15 cellular contexts compared by ENCODE assay signal in the genomic region with DNA sequence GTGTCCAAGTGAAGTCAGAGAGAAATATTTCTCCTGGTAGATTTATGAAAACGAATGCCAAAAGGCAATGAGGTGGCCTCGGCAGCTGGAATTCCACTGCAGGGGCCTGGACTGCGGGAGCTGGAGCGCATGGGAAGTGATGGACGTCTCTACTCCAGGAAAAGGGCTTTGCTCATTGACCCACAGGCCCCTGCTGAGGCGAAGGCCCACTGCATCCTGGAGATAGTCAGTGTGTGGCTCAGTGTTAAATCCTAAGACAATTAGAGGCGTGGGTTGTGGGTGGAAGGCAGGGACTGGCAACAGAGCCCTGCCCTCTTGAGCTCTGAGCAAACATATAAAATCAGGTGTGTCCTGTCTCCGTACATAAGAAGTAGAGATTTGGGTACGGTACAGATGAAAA.
DNase-seq lines count a peak whose midpoint lies in the region; ATAC-seq and TF ChIP-seq lines count a peak whose summit lies in the region.
"Had no signal": no experiment of that assay in that cellular context is flagged by ENCODE, and none has a peak within 500 bp of the region (broad histone marks: within the 10 kb centered on the region; RNA-seq: fewer than 3 reads in every experiment).

No MANE protein-coding gene starts in this region.

- no peaks in the 10 kb centered on the region for H3K9me3 ChIP-seq in SJCRH30 (replicated peaks)
- no peaks in the 10 kb centered on the region for H3K9me3 ChIP-seq in naive thymus-derived CD4-positive, alpha-beta T cell (ENCODE audit: control insufficient read depth in 2 of 3, low read length in 3 of 3)
- H3K9me3 ChIP-seq: Peyer's patch had no signal

- H3K4me1 Mint-ChIP-seq in WTC11, result peaks cover 20% of the 10 kb centered on the region
- H3K4me1 Mint-ChIP-seq in naive thymus-derived CD4-positive, alpha-beta T cell, result peaks cover 0 to 4% (median 0%) of the 10 kb centered on the region in 7 donors

- 0 out of 2 replicates have a peak, but pooled peaks cover 3% of the 10 kb centered on the region for H3K9me3 Mint-ChIP-seq in WTC11
- H3K9me3 Mint-ChIP-seq in naive thymus-derived CD4-positive, alpha-beta T cell, result no peaks in the 10 kb centered on the region

- H3K27ac Mint-ChIP-seq in WTC11, result peak overlapping the region; percentile 26; the same call in 1 of the 2 replicates
- H3K27ac Mint-ChIP-seq in naive thymus-derived CD4-positive, alpha-beta T cell, result peak overlapping the region in 1 of 9 donors; percentile 60

- no peak for TF ChIP-seq CTCF in WTC11 (IDR thresholded peaks at IDR 0.05)

- no peak overlapping the region for H3K4me3 Mint-ChIP-seq in WTC11
- H3K4me3 Mint-ChIP-seq in naive thymus-derived CD4-positive, alpha-beta T cell, result no peak overlapping the region

- DNase-seq in NCI-H1417 (lab: John Stamatoyannopoulos, UW), result peak in 2 of 3 experiments; percentile 47 to 64
- no peak for DNase-seq in NCI-H1417 treated with DMSO at 0.1 percent for 48 hours (lab: John Stamatoyannopoulos, UW)
- no peak for DNase-seq in WTC11 (ENCODE audit: low spot score)
- no peak for DNase-seq in left colon
- DNase-seq in retina, result peak; percentile 47
- no peak for DNase-seq in SJCRH30
- DNase-seq in naive thymus-derived CD4-positive, alpha-beta T cell, result no peak
- DNase-seq in NCI-H345 treated with DMSO at 0.1 percent for 48 hours (lab: John Stamatoyannopoulos, UW; ENCODE audit: unreplicated experiment), result no peak
- DNase-seq: NCI-H1694, NCI-H2107, NCI-H226, NCI-H526 treated with DMSO at 0.1 percent for 48 hours, Peyer's patch, Right ventricle myocardium superior had no signal

- no peak overlapping the region for H3K27ac ChIP-seq in SJCRH30
- no peak overlapping the region for H3K27ac ChIP-seq in naive thymus-derived CD4-positive, alpha-beta T cell (ENCODE audit: low read depth, low read length)
- H3K27ac ChIP-seq: 22Rv1, Peyer's patch had no signal

- CTCF ChIA-PET in WTC11 (lab: Charles Lee), result interaction anchor here (0.9 to 1.1 kb wide), 2 partner anchors 85 to 341 kb away, joined by 4 read pairs; no protein-coding TSS in a partner anchor
- CTCF ChIA-PET in naive thymus-derived CD4-positive, alpha-beta T cell (lab: Charles Lee), result no interaction called here

- no peaks in the 10 kb centered on the region for H3K36me3 ChIP-seq in SJCRH30
- peaks cover 0 to 5% (median 0%) of the 10 kb centered on the region in 3 experiments for H3K36me3 ChIP-seq in naive thymus-derived CD4-positive, alpha-beta T cell (ENCODE audit: control insufficient read depth in 2 of 3, insufficient read depth in 3 of 3, low read length in 3 of 3)
- H3K36me3 ChIP-seq: Peyer's patch had no signal

- POLR2A ChIA-PET in WTC11 (lab: Charles Lee), result no interaction called here
- POLR2A ChIA-PET in naive thymus-derived CD4-positive, alpha-beta T cell (lab: Charles Lee), result no interaction called here

- H3K27me3 ChIP-seq in SJCRH30, result no peaks in the 10 kb centered on the region; the same call in 1 of the 2 replicates
- no peaks in the 10 kb centered on the region for H3K27me3 ChIP-seq in naive thymus-derived CD4-positive, alpha-beta T cell (ENCODE audit: control insufficient read depth in 2 of 2, insufficient read depth in 2 of 2, low read length in 2 of 2)
- H3K27me3 ChIP-seq: Peyer's patch had no signal

- H3K4me1 ChIP-seq in SJCRH30, result no peaks in the 10 kb centered on the region
- H3K4me1 ChIP-seq in naive thymus-derived CD4-positive, alpha-beta T cell (ENCODE audit: control insufficient read depth in 2 of 2, insufficient read depth in 2 of 2, low read length in 2 of 2), result no peaks in the 10 kb centered on the region
- H3K4me1 ChIP-seq: Peyer's patch had no signal

- intact Hi-C loops in left colon (cut with DNase I, micrococcal nuclease), result no loop called here
- intact Hi-C loops in naive thymus-derived CD4-positive, alpha-beta T cell (cut with micrococcal nuclease), result no loop called here

- ATAC-seq in WTC11, result peak; percentile 44; the same call in 1 of the 2 replicates
- ATAC-seq in left colon, result peak; percentile 82
- no peak for ATAC-seq in naive thymus-derived CD4-positive, alpha-beta T cell

- H3K27me3 Mint-ChIP-seq in WTC11 (ENCODE audit: low read depth), result no peaks in the 10 kb centered on the region
- no peaks in the 10 kb centered on the region for H3K27me3 Mint-ChIP-seq in naive thymus-derived CD4-positive, alpha-beta T cell

- no peak overlapping the region for H3K4me3 ChIP-seq in SJCRH30
- H3K4me3 ChIP-seq in naive thymus-derived CD4-positive, alpha-beta T cell (ENCODE audit: low read length), result no peak overlapping the region
- H3K4me3 ChIP-seq: Peyer's patch had no signal

- H3K36me3 Mint-ChIP-seq in WTC11, result no peaks in the 10 kb centered on the region
- peaks cover 0 to 41% (median 18%) of the 10 kb centered on the region in 5 donors for H3K36me3 Mint-ChIP-seq in naive thymus-derived CD4-positive, alpha-beta T cell

TF ChIP-seq in WTC11, 78 proteins besides CTCF, POLR2A, EP300 and RAD21 (continues in another document):
- no peak for TF ChIP-seq OVOL2 (CRISPR knock-in tag; IDR thresholded peaks at IDR 0.05; ENCODE audit: borderline replicate concordance)
- TF ChIP-seq KAT7 (CRISPR knock-in tag; IDR thresholded peaks at IDR 0.05; ENCODE audit: borderline replicate concordance), result no peak
- no peak for TF ChIP-seq ATF2 (CRISPR knock-in tag; IDR thresholded peaks at IDR 0.05; ENCODE audit: borderline replicate concordance, low read depth)
- TF ChIP-seq, protein P1, sequence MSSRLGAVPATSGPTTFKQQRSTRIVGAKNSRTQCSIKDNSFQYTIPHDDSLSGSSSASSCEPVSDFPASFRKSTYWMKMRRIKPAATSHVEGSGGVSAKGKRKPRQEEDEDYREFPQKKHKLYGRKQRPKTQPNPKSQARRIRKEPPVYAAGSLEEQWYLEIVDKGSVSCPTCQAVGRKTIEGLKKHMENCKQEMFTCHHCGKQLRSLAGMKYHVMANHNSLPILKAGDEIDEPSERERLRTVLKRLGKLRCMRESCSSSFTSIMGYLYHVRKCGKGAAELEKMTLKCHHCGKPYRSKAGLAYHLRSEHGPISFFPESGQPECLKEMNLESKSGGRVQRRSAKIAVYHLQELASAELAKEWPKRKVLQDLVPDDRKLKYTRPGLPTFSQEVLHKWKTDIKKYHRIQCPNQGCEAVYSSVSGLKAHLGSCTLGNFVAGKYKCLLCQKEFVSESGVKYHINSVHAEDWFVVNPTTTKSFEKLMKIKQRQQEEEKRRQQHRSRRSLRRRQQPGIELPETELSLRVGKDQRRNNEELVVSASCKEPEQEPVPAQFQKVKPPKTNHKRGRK (CRISPR knock-in tag; IDR thresholded peaks at IDR 0.05; ENCODE audit: borderline replicate concordance), result no peak
- no peak for TF ChIP-seq ARID4B (CRISPR knock-in tag; IDR thresholded peaks at IDR 0.05; ENCODE audit: borderline replicate concordance)
- no peak for TF ChIP-seq ZSCAN18 (CRISPR knock-in tag; IDR thresholded peaks at IDR 0.05)

Comparison
In these comparisons a context has a peak if more than half of its experiments do, and no peak if none do; other contexts are left out.
1. DNase-seq: peak in NCI-H1417 (2 of 3) and retina (single experiment); none in NCI-H1417 treated with DMSO at 0.1 percent for 48 hours (single experiment), WTC11 (single experiment), left colon (0 of 2), SJCRH30 (0 of 2), naive thymus-derived CD4-positive, alpha-beta T cell (0 of 9) and NCI-H345 treated with DMSO at 0.1 percent for 48 hours (single experiment).